ENCODE assay signal across 11 cellular contexts in genomic region chr22:49965291-49966040, GRCh38. TPM values are rescaled to one million over a fixed set of nuclear protein-coding genes. Genes with fewer than 3 reads are reported as not detected.
DNase-seq lines count a peak whose midpoint lies in the region; ATAC-seq and TF ChIP-seq lines count a peak whose summit lies in the region.
"Had no signal": no experiment of that assay in that cellular context is flagged by ENCODE, and none has a peak within 500 bp of the region (broad histone marks: within the 10 kb centered on the region; RNA-seq: fewer than 3 reads in every experiment).

No MANE protein-coding gene starts in this region.

- H3K27me3 ChIP-seq in IMR-90 (ENCODE audit: control insufficient read depth, insufficient read depth, low read length) (no peaks in the 10 kb centered on the region), right lobe of liver (no peaks in the 10 kb centered on the region)

- dilution Hi-C loops in IMR-90 (cut with HindIII; ENCODE audit: low sequenced_read_pairs, unreplicated experiment): no loop called here

- no peak overlapping the region for H3K18ac ChIP-seq in IMR-90 (ENCODE audit: low read depth, low read length)

- peaks cover 13 to 49% of the 10 kb centered on the region in 2 experiments for H3K79me1 ChIP-seq in IMR-90 (ENCODE audit: low read depth in 1 of 2, low read length in 2 of 2)

- no peaks in the 10 kb centered on the region for H3K9me3 Mint-ChIP-seq in activated naive CD8-positive, alpha-beta T cell (ENCODE audit: low read depth)
- no peaks in the 10 kb centered on the region for H3K9me3 Mint-ChIP-seq in stimulated activated naive CD8-positive, alpha-beta T cell treated with anti-CD3 and anti-CD28 coated beads, Interleukin-15, Interleukin-2, amounts not matched to agents 100 ng/mL and 50 ng/mL, for 24 hours

- H3K4ac ChIP-seq in IMR-90 (ENCODE audit: low read depth, low read length): no peak overlapping the region

- peaks cover 37% of the 10 kb centered on the region for H4K20me1 ChIP-seq in IMR-90 (ENCODE audit: insufficient read depth, low read length)

- H3K9me3 ChIP-seq in IMR-90 (ENCODE audit: control insufficient read depth, insufficient read depth, low read length): no peaks in the 10 kb centered on the region
- no peaks in the 10 kb centered on the region for H3K9me3 ChIP-seq in right lobe of liver

- peaks cover 30% of the 10 kb centered on the region for H3K36me3 ChIP-seq in IMR-90 (ENCODE audit: control insufficient read depth, insufficient read depth, low read length)
- peaks cover 7 to 18% (median 12%) of the 10 kb centered on the region in 4 donors for H3K36me3 ChIP-seq in right lobe of liver

- in situ Hi-C loops in IMR-90 (cut with MboI; ENCODE audit: low sequenced_read_pairs): no loop called here

- H3K27ac ChIP-seq in IMR-90 (ENCODE audit: insufficient read depth, low read length) (no peak overlapping the region), right lobe of liver (peak overlapping the region; percentile 88 to 97 (median 93))

- no peak overlapping the region for H3K4me3 ChIP-seq in IMR-90 (ENCODE audit: insufficient read depth, low read depth, low read length)
- H3K4me3 ChIP-seq in right lobe of liver: no peak overlapping the region

- H3K23ac ChIP-seq in IMR-90 (ENCODE audit: low read depth, low read length): no peak overlapping the region

- no peak overlapping the region for H4K91ac ChIP-seq in IMR-90 (ENCODE audit: insufficient read depth, low read depth, low read length)

- H3K4me3 Mint-ChIP-seq in activated naive CD8-positive, alpha-beta T cell: peak overlapping the region; percentile 91
- peak overlapping the region; percentile 93 for H3K4me3 Mint-ChIP-seq in stimulated activated naive CD8-positive, alpha-beta T cell treated with anti-CD3 and anti-CD28 coated beads, Interleukin-15, Interleukin-2, amounts not matched to agents 100 ng/mL and 50 ng/mL, for 24 hours

- H4K5ac ChIP-seq in IMR-90 (ENCODE audit: low read depth, low read length): no peak overlapping the region

- no peak overlapping the region for H2AFZ ChIP-seq in IMR-90 (replicated peaks; ENCODE audit: low read length, poor library complexity)

- POLR2A ChIA-PET in IMR-90 (lab: Charles Lee; ENCODE audit: unreplicated experiment): no interaction called here

- H3K4me1 Mint-ChIP-seq in activated naive CD8-positive, alpha-beta T cell (ENCODE audit: low read depth): peaks cover 29% of the 10 kb centered on the region
- peaks cover 47% of the 10 kb centered on the region for H3K4me1 Mint-ChIP-seq in stimulated activated naive CD8-positive, alpha-beta T cell treated with anti-CD3 and anti-CD28 coated beads, Interleukin-15, Interleukin-2, amounts not matched to agents 100 ng/mL and 50 ng/mL, for 24 hours (ENCODE audit: low read depth)

- ATAC-seq in IMR-90 (ENCODE audit: low read depth): no peak
- no peak for ATAC-seq in right lobe of liver
- no peak for ATAC-seq in HG03342 (IDR thresholded peaks at IDR 0.05; ENCODE audit: unreplicated experiment)
- ATAC-seq: naive thymus-derived CD4-positive, alpha-beta T cell had no signal

- peaks cover 38% of the 10 kb centered on the region for H3K4me1 ChIP-seq in IMR-90 (ENCODE audit: control insufficient read depth, insufficient read depth, low read length)
- H3K4me1 ChIP-seq in right lobe of liver: peaks cover 0 to 79% (median 45%) of the 10 kb centered on the region in 4 donors

- no peak for DNase-seq in IMR-90
- peak; percentile 42 to 59 (median 52) for DNase-seq in right lobe of liver
- DNase-seq in NK-92 (lab: John Stamatoyannopoulos, UW; ENCODE audit: unreplicated experiment): no peak
- no peak for DNase-seq in stimulated activated naive CD4-positive, alpha-beta T cell (lab: John Stamatoyannopoulos, UW)
- DNase-seq in DMS153 treated with DMSO at 0.1 percent for 48 hours (lab: John Stamatoyannopoulos, UW; ENCODE audit: unreplicated experiment): no peak
- DNase-seq: stimulated activated naive CD4-positive, alpha-beta T cell treated with Interleukin-2 at 50 U/mL for 16 hours had no signal

- BruUV-seq in IMR-90 (replicated peaks; lab: Mats Ljungman, UMichigan): no TSS peak

- H3K36me3 Mint-ChIP-seq in activated naive CD8-positive, alpha-beta T cell: peaks cover 4% of the 10 kb centered on the region
- peaks cover 28% of the 10 kb centered on the region for H3K36me3 Mint-ChIP-seq in stimulated activated naive CD8-positive, alpha-beta T cell treated with anti-CD3 and anti-CD28 coated beads, Interleukin-15, Interleukin-2, amounts not matched to agents 100 ng/mL and 50 ng/mL, for 24 hours (ENCODE audit: low read depth)

- H3K9me1 ChIP-seq in IMR-90 (ENCODE audit: insufficient read depth, low read length): peaks cover 4% of the 10 kb centered on the region

- H2AK5ac ChIP-seq in IMR-90 (ENCODE audit: low read depth, low read length): no peak overlapping the region

- H2BK20ac ChIP-seq in IMR-90 (ENCODE audit: low read depth, low read length): no peak overlapping the region

- H2AK9ac ChIP-seq in IMR-90 (replicated peaks; ENCODE audit: low read depth, low read length, poor library complexity): peak overlapping the region; percentile 68

- H3K27ac Mint-ChIP-seq in activated naive CD8-positive, alpha-beta T cell: peak overlapping the region; percentile 77
- H3K27ac Mint-ChIP-seq in stimulated activated naive CD8-positive, alpha-beta T cell treated with anti-CD3 and anti-CD28 coated beads, Interleukin-15, Interleukin-2, amounts not matched to agents 100 ng/mL and 50 ng/mL, for 24 hours: peak overlapping the region; percentile 34

- no peak overlapping the region for H2BK120ac ChIP-seq in IMR-90 (ENCODE audit: low read depth, low read length)

- TF ChIP-seq POLR2A in IMR-90 (IDR thresholded peaks at IDR 0.05; ENCODE audit: low read depth, low read length): no peak
- TF ChIP-seq POLR2A in right lobe of liver (IDR thresholded peaks at IDR 0.05): no peak

- no peak overlapping the region for H2BK15ac ChIP-seq in IMR-90 (ENCODE audit: low read depth, low read length)

- 87% methylated on average over 6 of the region's 18 CpGs; no CpG with 5 or more reads in 1 of the 2 experiments for WGBS in IMR-90 (ENCODE audit: extremely low coverage in 2 of 2, insufficient read length in 1 of 2), 2 experiments
- WGBS in right lobe of liver (ENCODE audit: insufficient coverage, low coverage, low lambda C conversion rate, missing lambda C conversion rate): 60% methylated on average over 1 of the region's 18 CpGs

- no peak overlapping the region for H3K14ac ChIP-seq in IMR-90 (replicated peaks; ENCODE audit: low read depth, low read length)

- CTCF ChIA-PET in IMR-90 (lab: Yijun Ruan, JAX): interaction anchor here (0.5 kb wide), 1 partner anchor 48 kb away, joined by 3 read pairs; no protein-coding TSS in a partner anchor

- no peak overlapping the region for H3K4me2 ChIP-seq in IMR-90 (ENCODE audit: low read depth, low read length)

- no peak overlapping the region for H3K56ac ChIP-seq in IMR-90 (ENCODE audit: extremely low read depth, insufficient read depth, low read length)

- no peak for TF ChIP-seq RAD21 in IMR-90 (IDR thresholded peaks at IDR 0.05; ENCODE audit: low read length)

- TF ChIP-seq CTCF in IMR-90 (conservative IDR thresholded peaks at IDR 0.05; ENCODE audit: low read depth, low read length) (no peak), right lobe of liver (IDR thresholded peaks at IDR 0.05) (no peak)

- H2BK5ac ChIP-seq in IMR-90 (ENCODE audit: low read depth, low read length, poor library complexity, severe bottlenecking): no peak overlapping the region

- no peak overlapping the region for H3K9ac ChIP-seq in IMR-90 (ENCODE audit: low read depth, low read length)

- no peak overlapping the region for H4K8ac ChIP-seq in IMR-90 (ENCODE audit: low read depth in 2 of 2, low read length in 2 of 2)

- intact Hi-C loops in IMR-90 (cut with micrococcal nuclease): no loop called here
- intact Hi-C loops in right lobe of liver (cut with DNase I): no loop called here

- no peaks in the 10 kb centered on the region for H3K27me3 Mint-ChIP-seq in activated naive CD8-positive, alpha-beta T cell
- no peaks in the 10 kb centered on the region for H3K27me3 Mint-ChIP-seq in stimulated activated naive CD8-positive, alpha-beta T cell treated with anti-CD3 and anti-CD28 coated beads, Interleukin-15, Interleukin-2, amounts not matched to agents 100 ng/mL and 50 ng/mL, for 24 hours
- H3K27me3 Mint-ChIP-seq: naive thymus-derived CD4-positive, alpha-beta T cell had no signal

TF ChIP-seq in IMR-90, 13 proteins besides CTCF, POLR2A, EP300 and RAD21 (continues in another document):
- TF ChIP-seq USF2 (IDR thresholded peaks at IDR 0.05; ENCODE audit: low read depth, low read length) (no peak), CHD1 (IDR thresholded peaks at IDR 0.05; ENCODE audit: low read depth, low read length) (no peak), FOS (IDR thresholded peaks at IDR 0.05; ENCODE audit: low read depth, low read length) (no peak), MAFK (IDR thresholded peaks at IDR 0.05; ENCODE audit: low read depth, low read length) (no peak), CEBPB (IDR thresholded peaks at IDR 0.05; ENCODE audit: low read depth, low read length) (no peak)

RNA-seq across cellular contexts. Expression of gene PIM3, which starts 4.9 kb away (rescaled TPM):
- total RNA-seq in IMR-90 (2012; rRNA removed): 8.6 and 10.3 TPM in 2 replicates
- polyA plus RNA-seq in IMR-90 (2012; rRNA removed): 24.7 and 28.6 TPM in 2 replicates
- polyA plus RNA-seq in IMR-90 (2012; cell fraction: cytosol; rRNA removed): 31.4 and 45.1 TPM in 2 replicates
- 37.2 and 85.2 TPM in 2 replicates for polyA plus RNA-seq in IMR-90 (2012; cell fraction: nucleus; rRNA removed; ENCODE audit: low replicate concordance)
- 10 to 100 TPM; 26.7 to 64.4 (median 32.8) TPM for total RNA-seq in right lobe of liver

RNA-seq across cellular contexts. Expression of gene CRELD2, which starts 47.0 kb away (rescaled TPM):
- 36.1 and 36.2 TPM in 2 replicates for total RNA-seq in IMR-90 (2012; rRNA removed)
- 70.7 and 82.0 TPM in 2 replicates for polyA plus RNA-seq in IMR-90 (2012; rRNA removed)
- 110 and 153 TPM in 2 replicates for polyA plus RNA-seq in IMR-90 (2012; cell fraction: cytosol; rRNA removed)
- 79.2 and 119 TPM in 2 replicates for polyA plus RNA-seq in IMR-90 (2012; cell fraction: nucleus; rRNA removed; ENCODE audit: low replicate concordance)
- 10 to 100 TPM; 26.0 to 56.4 (median 47.8) TPM for total RNA-seq in right lobe of liver

RNA-seq across cellular contexts. Expression of gene IL17REL, which starts 47.1 kb away (rescaled TPM):
- total RNA-seq in IMR-90 (2012; rRNA removed) (not detected in 2 replicates), right lobe of liver (not detected)
- polyA plus RNA-seq in IMR-90 (2012; rRNA removed): not detected in 2 replicates
- 0.01 TPM in 1 of 2 replicates, not detected in the other for polyA plus RNA-seq in IMR-90 (2012; cell fraction: cytosol; rRNA removed)
- 0.04 and 0.05 TPM in 2 replicates for polyA plus RNA-seq in IMR-90 (2012; cell fraction: nucleus; rRNA removed; ENCODE audit: low replicate concordance)
- total RNA-seq: epithelial cell of proximal tubule; naive thymus-derived CD4-positive, alpha-beta T cell had no signal
- polyA plus RNA-seq: naive thymus-derived CD4-positive, alpha-beta T cell had no signal

RNA-seq across cellular contexts. Expression of gene ALG12, which starts 47.2 kb away (rescaled TPM):
- total RNA-seq in IMR-90 (2012; rRNA removed) (5.6 and 7.2 TPM in 2 replicates), right lobe of liver (10 to 100 TPM; 15.1 to 19.0 (median 16.6) TPM)
- polyA plus RNA-seq in IMR-90 (2012; rRNA removed): 10.9 and 11.2 TPM in 2 replicates
- polyA plus RNA-seq in IMR-90 (2012; cell fraction: cytosol; rRNA removed): 18.8 and 22.7 TPM in 2 replicates
- polyA plus RNA-seq in IMR-90 (2012; cell fraction: nucleus; rRNA removed; ENCODE audit: low replicate concordance): 13.5 and 24.8 TPM in 2 replicates

Comparison
In these comparisons a context has a peak if more than half of its experiments do, and no peak if none do; other contexts are left out.
1. DNase-seq: peak in right lobe of liver (3 of 3); none in IMR-90 (single experiment), NK-92 (single experiment), stimulated activated naive CD4-positive, alpha-beta T cell (0 of 6) and DMS153 treated with DMSO at 0.1 percent for 48 hours (single experiment).